8 cellular contexts compared by ENCODE assay signal in the genomic region with DNA sequence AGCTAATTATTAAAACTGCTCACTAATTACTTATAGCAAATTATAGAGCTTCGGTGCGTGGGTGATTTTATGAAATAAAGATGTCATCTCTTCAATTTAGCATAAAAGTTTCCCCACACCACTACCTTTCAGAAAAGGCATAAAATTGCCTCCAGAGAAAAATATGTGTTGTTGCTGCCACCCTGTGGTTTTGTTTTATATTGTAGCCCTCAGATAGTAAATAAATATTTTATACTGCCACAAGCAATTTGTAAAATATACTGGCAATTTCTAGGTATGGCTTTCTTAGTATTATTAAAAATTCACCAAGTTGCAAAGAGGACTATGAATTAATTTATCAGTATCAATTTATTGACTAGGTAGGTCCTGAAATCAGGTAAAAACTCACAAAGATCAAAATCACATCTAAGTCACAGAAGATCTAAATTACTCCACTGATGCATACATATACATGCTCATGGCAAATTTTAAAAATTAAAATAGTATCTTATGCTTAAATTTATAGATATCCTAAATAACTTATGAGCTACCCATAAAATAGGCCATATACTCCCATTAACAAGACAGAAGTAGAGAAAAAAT. TPM values are rescaled to one million over a fixed set of nuclear protein-coding genes. Genes with fewer than 3 reads are reported as not detected.
DNase-seq lines count a peak whose midpoint lies in the region; ATAC-seq and TF ChIP-seq lines count a peak whose summit lies in the region.

No MANE protein-coding gene starts in this region.

- peak; percentile 8 for TF ChIP-seq CTCF in HL-60 (IDR thresholded peaks at IDR 0.05; ENCODE audit: insufficient read depth, low read length)

- no peak overlapping the region for H3K27ac Mint-ChIP-seq in activated naive CD8-positive, alpha-beta T cell treated with anti-CD3 and anti-CD28 coated beads for 36 hours

- H3K4me3 ChIP-seq in HL-60 (replicated peaks; ENCODE audit: insufficient read depth, low read length): no peak overlapping the region

- H3K27me3 ChIP-seq in HL-60 (ENCODE audit: insufficient read depth, poor library complexity, severe bottlenecking): no peaks in the 10 kb centered on the region

- H3K4me3 Mint-ChIP-seq in activated naive CD8-positive, alpha-beta T cell treated with anti-CD3 and anti-CD28 coated beads for 36 hours: no peak overlapping the region

- peaks cover 11% of the 10 kb centered on the region for H3K36me3 Mint-ChIP-seq in activated naive CD8-positive, alpha-beta T cell treated with anti-CD3 and anti-CD28 coated beads for 36 hours

- peaks cover under 1% of the 10 kb centered on the region for H3K9me3 Mint-ChIP-seq in activated naive CD8-positive, alpha-beta T cell treated with anti-CD3 and anti-CD28 coated beads for 36 hours

- no peak overlapping the region for H3K27ac ChIP-seq in HL-60 (replicated peaks)

- H3K27me3 Mint-ChIP-seq in activated naive CD8-positive, alpha-beta T cell treated with anti-CD3 and anti-CD28 coated beads for 36 hours: no peaks in the 10 kb centered on the region

- no peaks in the 10 kb centered on the region for H3K4me1 Mint-ChIP-seq in activated naive CD8-positive, alpha-beta T cell treated with anti-CD3 and anti-CD28 coated beads for 36 hours

- ATAC-seq in HG02938 (IDR thresholded peaks at IDR 0.05; ENCODE audit: unreplicated experiment): no peak

- DNase-seq in SIG-M5 treated with dmso at 0.1 percent for 504 hours (lab: John Stamatoyannopoulos, UW; ENCODE audit: unreplicated experiment) (peak; percentile 43), SIG-M5 (lab: John Stamatoyannopoulos, UW) (no peak), HL-60 (ENCODE audit: low read depth in 1 of 2, low spot score in 1 of 2) (no peak), RPMI8226 (peak; percentile 52), glomerular visceral epithelial cell (ENCODE audit: extremely low spot score) (peak; percentile 10), NCI-H146 treated with DMSO at 0.1 percent for 48 hours (lab: John Stamatoyannopoulos, UW; ENCODE audit: unreplicated experiment) (no peak)
- no peak for DNase-seq in activated naive CD8-positive, alpha-beta T cell treated with anti-CD3 and anti-CD28 coated beads for 36 hours

RNA-seq across cellular contexts. Expression of gene ASNS, which starts 26.5 kb away (rescaled TPM):
- total RNA-seq in activated naive CD8-positive, alpha-beta T cell treated with anti-CD3 and anti-CD28 coated beads for 36 hours: 100 to 1,000 TPM; 210 to 216 TPM

Comparison
In these comparisons a context has a peak if more than half of its experiments do, and no peak if none do; other contexts are left out.
1. DNase-seq: peak in SIG-M5 treated with dmso at 0.1 percent for 504 hours (single experiment), RPMI8226 (single experiment) and glomerular visceral epithelial cell (single experiment); none in SIG-M5 (single experiment), HL-60 (0 of 2), NCI-H146 treated with DMSO at 0.1 percent for 48 hours (single experiment) and activated naive CD8-positive, alpha-beta T cell treated with anti-CD3 and anti-CD28 coated beads for 36 hours (single experiment).